10 cellular contexts compared by ENCODE assay signal in the genomic region with DNA sequence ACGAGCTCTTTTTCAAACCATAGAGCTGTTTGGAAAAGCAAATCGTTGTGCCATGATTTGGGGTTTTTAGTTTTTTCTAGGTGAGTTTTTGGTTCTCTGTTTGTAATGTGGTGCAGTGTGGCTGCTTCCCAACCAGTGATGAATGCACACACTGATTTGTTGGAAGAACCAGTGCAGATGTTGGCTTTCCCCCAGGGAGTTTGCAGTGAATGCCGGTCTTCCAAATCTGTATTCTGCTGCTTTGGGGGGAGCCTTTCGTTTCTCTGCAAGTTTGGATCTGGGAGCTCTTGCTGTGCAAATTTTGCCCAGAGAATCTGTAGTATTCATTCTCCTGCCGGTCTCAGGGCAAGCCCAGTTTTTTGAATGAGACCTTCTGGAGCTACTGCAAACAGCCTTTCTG. TPM values are rescaled to one million over a fixed set of nuclear protein-coding genes. Genes with fewer than 3 reads are reported as not detected.
DNase-seq lines count a peak whose midpoint lies in the region; ATAC-seq and TF ChIP-seq lines count a peak whose summit lies in the region.
"Had no signal": no experiment of that assay in that cellular context is flagged by ENCODE, and none has a peak within 500 bp of the region (broad histone marks: within the 10 kb centered on the region; RNA-seq: fewer than 3 reads in every experiment).

No MANE protein-coding gene starts in this region.

- 0 out of 2 replicates have a peak, but pooled peaks cover 10% of the 10 kb centered on the region for H3K79me2 ChIP-seq in GM23338 (replicated peaks; ENCODE audit: insufficient read depth)

- H3K4me2 ChIP-seq in GM23338 = no peak overlapping the region

- H3K27ac Mint-ChIP-seq in GM23338 (0 out of 2 replicates have a peak overlapping the region, but pooled peaks have one; percentile 24), mesothelial cell of epicardium (peak overlapping the region; percentile 10), progenitor cell of endocrine pancreas (no peak overlapping the region)
- H3K27ac Mint-ChIP-seq: HFFc6 had no signal

- H3K4me3 Mint-ChIP-seq in GM23338 (no peak overlapping the region), mesothelial cell of epicardium (no peak overlapping the region), progenitor cell of endocrine pancreas (ENCODE audit: low read depth) (no peak overlapping the region)
- H3K4me3 Mint-ChIP-seq: HFFc6 had no signal

- H3K27me3 ChIP-seq in AG04450 (ENCODE audit: control insufficient read depth, insufficient read depth, low read length) = no peaks in the 10 kb centered on the region
- no peaks in the 10 kb centered on the region for H3K27me3 ChIP-seq in GM23338 (ENCODE audit: insufficient read depth)

- no peak for DNase-seq in AG04450 (ENCODE audit: low read depth, low spot score)
- DNase-seq in GM23338 (ENCODE audit: low spot score) = no peak
- DNase-seq in astrocyte of the hippocampus (ENCODE audit: low read depth, low spot score) = peak; percentile 51
- no peak for DNase-seq in mesothelial cell of epicardium (ENCODE audit: low spot score in 2 of 2, unreplicated experiment in 2 of 2)
- no peak for DNase-seq in progenitor cell of endocrine pancreas (ENCODE audit: low spot score, unreplicated experiment)
- no peak for DNase-seq in NOMO-1 treated with dmso at 0.1 percent for 144 hours (lab: John Stamatoyannopoulos, UW; ENCODE audit: unreplicated experiment)
- no peak for DNase-seq in NCI-H1930 (lab: John Stamatoyannopoulos, UW)
- DNase-seq: activated CD4-positive, CD25-positive, alpha-beta regulatory T cell; HFFc6 had no signal

- no peaks in the 10 kb centered on the region for H3K36me3 ChIP-seq in GM23338 (ENCODE audit: insufficient read depth)

- CTCF ChIA-PET in AG04450 (lab: Charles Lee) = interaction anchor here (1.5 kb wide), 1 partner anchor 12 kb away, joined by 3 read pairs; no protein-coding TSS in a partner anchor

- H3K9me3 Mint-ChIP-seq in GM23338 (no peaks in the 10 kb centered on the region), mesothelial cell of epicardium (no peaks in the 10 kb centered on the region), progenitor cell of endocrine pancreas (ENCODE audit: low read depth) (no peaks in the 10 kb centered on the region)
- H3K9me3 Mint-ChIP-seq: HFFc6 had no signal

- H3K4me3 ChIP-seq in AG04450 (ENCODE audit: low read depth, low read length) (no peak overlapping the region), GM23338 (no peak overlapping the region)

- no peak for ATAC-seq in GM23338
- no peak for ATAC-seq in HG03280 (IDR thresholded peaks at IDR 0.05; ENCODE audit: unreplicated experiment)

- H3K36me3 Mint-ChIP-seq in GM23338 (ENCODE audit: low read depth) (no peaks in the 10 kb centered on the region), mesothelial cell of epicardium (no peaks in the 10 kb centered on the region), progenitor cell of endocrine pancreas (ENCODE audit: insufficient read depth) (no peaks in the 10 kb centered on the region)

- no peaks in the 10 kb centered on the region for H3F3A ChIP-seq in GM23338 (replicated peaks; ENCODE audit: low read depth)

- H3K9me3 ChIP-seq in AG04450 (ENCODE audit: control insufficient read depth, insufficient read depth, low read length) = no peaks in the 10 kb centered on the region

- H3K27me3 Mint-ChIP-seq in GM23338 (ENCODE audit: insufficient read depth, low read depth, poor library complexity) (peaks cover 2% of the 10 kb centered on the region), mesothelial cell of epicardium (ENCODE audit: low read depth) (no peaks in the 10 kb centered on the region), progenitor cell of endocrine pancreas (no peaks in the 10 kb centered on the region)

- H3K4me1 ChIP-seq in GM23338 (ENCODE audit: insufficient read depth) = peaks cover 15% of the 10 kb centered on the region; the same call in 1 of the 2 replicates

- H3K4me1 Mint-ChIP-seq in GM23338 = peaks cover 34% of the 10 kb centered on the region
- peaks cover 69% of the 10 kb centered on the region for H3K4me1 Mint-ChIP-seq in mesothelial cell of epicardium
- H3K4me1 Mint-ChIP-seq in progenitor cell of endocrine pancreas (ENCODE audit: low read depth) = peaks cover 20% of the 10 kb centered on the region

- H3K27ac ChIP-seq in AG04450 (ENCODE audit: low read depth, low read length) = peak overlapping the region; percentile 3
- no peak overlapping the region for H3K27ac ChIP-seq in GM23338 (ENCODE audit: low read depth)

- H2AFZ ChIP-seq in GM23338 = no peak overlapping the region

- H3K9me2 ChIP-seq in GM23338 (ENCODE audit: insufficient read depth) = no peaks in the 10 kb centered on the region

- POLR2A ChIA-PET in AG04450 (lab: Yijun Ruan, JAX) = interaction anchor here (1.1 kb wide), 1 partner anchor 16 kb away, joined by 3 read pairs; no protein-coding TSS in a partner anchor

- H4K20me1 ChIP-seq in GM23338 (replicated peaks; ENCODE audit: insufficient read depth) = no peaks in the 10 kb centered on the region

- TF ChIP-seq CTCF in AG04450 (IDR thresholded peaks at IDR 0.05; ENCODE audit: low read depth, low read length) (no peak), GM23338 (conservative IDR thresholded peaks at IDR 0.05; ENCODE audit: low read depth in 2 of 2) (no peak), mesothelial cell of epicardium (IDR thresholded peaks at IDR 0.05; ENCODE audit: unreplicated experiment) (no peak), progenitor cell of endocrine pancreas (IDR thresholded peaks at IDR 0.05; ENCODE audit: unreplicated experiment) (no peak)

TF ChIP-seq in GM23338, 12 proteins besides CTCF, POLR2A, EP300 and RAD21:
- TF ChIP-seq EZH2 (IDR thresholded peaks at IDR 0.05; ENCODE audit: low read depth, unreplicated experiment) (no peak), CREB1 (CRISPR knock-in tag; IDR thresholded peaks at IDR 0.05; ENCODE audit: low read depth) (no peak)

RNA-seq across cellular contexts. Expression of gene HECA, which starts 14.5 kb away (rescaled TPM):
- polyA plus RNA-seq in AG04450 (2011; rRNA removed) (8.4 and 10.6 TPM in 2 replicates), GM23338 (2016; fragmentation: Nextera tagmentation; extraction: Ambion mirVana) (2.4 and 2.7 TPM in 2 replicates)
- 14.1 and 17.1 TPM in 2 replicates for polyA minus RNA-seq in AG04450 (2011; rRNA and poly(A)+ RNA removed)
- total RNA-seq in GM23338 (2014; rRNA removed; shearing (Covaris generic)) = 8.1 and 8.5 TPM in 2 replicates
- total RNA-seq in mesothelial cell of epicardium (25.9 to 28.5 TPM (median 27.5 TPM) in 3 replicates), progenitor cell of endocrine pancreas (10.9 TPM in 2 replicates)
